28 cellular contexts compared by ENCODE assay signal in genomic region chr4:75696551-75696950, GRCh38. TPM values are rescaled to one million over a fixed set of nuclear protein-coding genes. Genes with fewer than 3 reads are reported as not detected.
DNase-seq lines count a peak whose midpoint lies in the region; ATAC-seq and TF ChIP-seq lines count a peak whose summit lies in the region.
"Had no signal": no experiment of that assay in that cellular context is flagged by ENCODE, and none has a peak within 500 bp of the region (broad histone marks: within the 10 kb centered on the region; RNA-seq: fewer than 3 reads in every experiment).

No MANE protein-coding gene starts in this region.

- H3K27ac Mint-ChIP-seq in activated CD8-positive, alpha-beta T cell treated with anti-CD3 and anti-CD28 coated beads for 36 hours: peak overlapping the region; percentile 50
- H3K27ac Mint-ChIP-seq: activated naive CD4-positive, alpha-beta T cell treated with anti-CD3 and anti-CD28 coated beads for 36 hours; T-helper 1 cell treated with Interleukin-12 subunit alpha and Interleukin-12 subunit beta and Interleukin-4 antibody, amounts not matched to agents 30 μg/mL and 1 μg/mL, for 36 hours had no signal

- no peaks in the 10 kb centered on the region for H3K36me3 ChIP-seq in stomach smooth muscle (ENCODE audit: control insufficient read depth in 2 of 2, insufficient read depth in 2 of 2, low read length in 2 of 2)
- H3K36me3 ChIP-seq: breast epithelium, colonic mucosa, lower lobe of right lung had no signal

- CTCF ChIA-PET in activated CD8-positive, alpha-beta T cell treated with anti-CD3 and anti-CD28 coated beads for 36 hours (lab: Charles Lee): interaction anchor here (1.2 to 1.6 kb wide), 2 partner anchors 11 to 40 kb away, joined by 3 read pairs; no protein-coding TSS in a partner anchor

- H3K27me3 ChIP-seq in stomach smooth muscle (ENCODE audit: control insufficient read depth in 1 of 2, insufficient read depth in 2 of 2, low read length in 2 of 2): no peaks in the 10 kb centered on the region
- H3K27me3 ChIP-seq: breast epithelium, colonic mucosa, foreskin keratinocyte, stomach had no signal

- H3K9me3 ChIP-seq in stomach smooth muscle (ENCODE audit: control insufficient read depth in 2 of 2, low read length in 2 of 2): no peaks in the 10 kb centered on the region
- H3K9me3 ChIP-seq: breast epithelium, colonic mucosa, lower lobe of right lung, stomach had no signal

- intact Hi-C loops in Right ventricle myocardium superior (cut with DNase I) (no loop called here), cardiac septum (cut with DNase I) (no loop called here)
- intact Hi-C loops in activated CD8-positive, alpha-beta T cell treated with anti-CD3 and anti-CD28 coated beads for 36 hours (cut with micrococcal nuclease): loop anchor here (5.0 kb wide), 1 partner anchor 39 kb away; no protein-coding TSS in a partner anchor

- H3K4me3 Mint-ChIP-seq in activated CD8-positive, alpha-beta T cell treated with anti-CD3 and anti-CD28 coated beads for 36 hours: no peak overlapping the region
- H3K4me3 Mint-ChIP-seq: activated naive CD4-positive, alpha-beta T cell treated with anti-CD3 and anti-CD28 coated beads for 36 hours; activated T-cell treated with anti-CD3 and anti-CD28 coated beads, Interleukin-2, amount 50 U/mL, for 72 hours; T-helper 1 cell treated with Interleukin-12 subunit alpha and Interleukin-12 subunit beta and Interleukin-4 antibody, amounts not matched to agents 30 μg/mL and 1 μg/mL, for 36 hours had no signal

- DNase-seq in Right ventricle myocardium superior: no peak
- DNase-seq in cardiac septum (ENCODE audit: low spot score): no peak
- DNase-seq in activated CD8-positive, alpha-beta T cell treated with anti-CD3 and anti-CD28 coated beads for 36 hours: no peak
- peak; percentile 83 for DNase-seq in myocyte (ENCODE audit: low read depth)
- DNase-seq in cerebellum (ENCODE audit: low spot score): no peak
- DNase-seq: 8988T; activated CD4-positive, alpha-beta T cell treated with anti-CD3 and anti-CD28 coated beads for 4 hours; amygdala; DND-41; foreskin keratinocyte; islet precursor cell; lower lobe of right lung; NCI-H1436 treated with DMSO at 0.1 percent for 48 hours; NCI-H524 treated with DMSO at 0.1 percent for 48 hours; occipital lobe; stimulated activated CD4-positive, alpha-beta T cell treated with anti-CD3 and anti-CD28 coated beads, Interleukin-12 subunit alpha, Interleukin-12 subunit beta, amount 100 ng/mL, for 4 hours; stimulated activated CD4-positive, alpha-beta T cell treated with anti-CD3 and anti-CD28 coated beads, Interleukin-4, amount 100 ng/mL, for 24 hours; stomach; trophoblast cell had no signal

- POLR2A ChIA-PET in activated CD8-positive, alpha-beta T cell treated with anti-CD3 and anti-CD28 coated beads for 36 hours (lab: Charles Lee): interaction anchor here (1.2 kb wide), 1 partner anchor 24 kb away, joined by 4 read pairs; no protein-coding TSS in a partner anchor

- no peaks in the 10 kb centered on the region for H3K27me3 Mint-ChIP-seq in activated CD8-positive, alpha-beta T cell treated with anti-CD3 and anti-CD28 coated beads for 36 hours

- ATAC-seq in Right ventricle myocardium superior (ENCODE audit: poor library complexity): peak; percentile 17
- no peak for ATAC-seq in activated CD8-positive, alpha-beta T cell treated with anti-CD3 and anti-CD28 coated beads for 36 hours
- no peak for ATAC-seq in GM21529 (IDR thresholded peaks at IDR 0.05; ENCODE audit: unreplicated experiment)
- no peak for ATAC-seq in GM21390 (IDR thresholded peaks at IDR 0.05; ENCODE audit: unreplicated experiment)

- H3K27ac ChIP-seq in stomach smooth muscle (ENCODE audit: low read length): peak overlapping the region; percentile 49
- H3K27ac ChIP-seq: colonic mucosa, foreskin keratinocyte, KMS-11, lower lobe of right lung, stomach had no signal

- H3K9me3 Mint-ChIP-seq in activated CD8-positive, alpha-beta T cell treated with anti-CD3 and anti-CD28 coated beads for 36 hours: no peaks in the 10 kb centered on the region
- H3K9me3 Mint-ChIP-seq: activated naive CD4-positive, alpha-beta T cell treated with anti-CD3 and anti-CD28 coated beads for 36 hours; T-helper 1 cell treated with Interleukin-12 subunit alpha and Interleukin-12 subunit beta and Interleukin-4 antibody, amounts not matched to agents 30 μg/mL and 1 μg/mL, for 36 hours had no signal

- peaks cover 9% of the 10 kb centered on the region for H3K4me1 ChIP-seq in stomach smooth muscle (ENCODE audit: control insufficient read depth, insufficient read depth, low read length)
- H3K4me1 ChIP-seq: breast epithelium, colonic mucosa, foreskin keratinocyte, lower lobe of right lung had no signal

- H3K4me3 ChIP-seq in stomach smooth muscle (ENCODE audit: low read length in 2 of 2): peak overlapping the region in 1 of 2 donors; percentile 29
- H3K4me3 ChIP-seq: breast epithelium, colonic mucosa, lower lobe of right lung, stomach had no signal

- no peak for TF ChIP-seq CTCF in activated CD8-positive, alpha-beta T cell treated with anti-CD3 and anti-CD28 coated beads for 36 hours (IDR thresholded peaks at IDR 0.05)

- H3K36me3 Mint-ChIP-seq in activated CD8-positive, alpha-beta T cell treated with anti-CD3 and anti-CD28 coated beads for 36 hours (ENCODE audit: low read depth): peaks cover 4% of the 10 kb centered on the region

- H3K4me1 Mint-ChIP-seq in activated CD8-positive, alpha-beta T cell treated with anti-CD3 and anti-CD28 coated beads for 36 hours (ENCODE audit: low read depth): peaks cover 41% of the 10 kb centered on the region

- H3K9ac ChIP-seq in stomach smooth muscle (ENCODE audit: low read length in 2 of 2): no peak overlapping the region
- H3K9ac ChIP-seq: KMS-11 had no signal

RNA-seq across cellular contexts. Expression of gene G3BP2, which starts 23.3 kb away (rescaled TPM):
- total RNA-seq in Right ventricle myocardium superior: 69.2 TPM
- 78.3 TPM for total RNA-seq in cardiac septum
- 100 to 1,000 TPM; 185 to 197 TPM for total RNA-seq in activated CD8-positive, alpha-beta T cell treated with anti-CD3 and anti-CD28 coated beads for 36 hours
- total RNA-seq in myocyte: 193 and 231 TPM in 2 replicates
- 95.1 TPM for polyA plus RNA-seq in myocyte (2012)
- 186 TPM for total RNA-seq in cerebellum

RNA-seq across cellular contexts. Expression of gene USO1, which starts 27.8 kb away (rescaled TPM):
- total RNA-seq in Right ventricle myocardium superior (87.7 TPM), cardiac septum (70.5 TPM), myocyte (170 and 199 TPM in 2 replicates), cerebellum (47.7 TPM)
- total RNA-seq in activated CD8-positive, alpha-beta T cell treated with anti-CD3 and anti-CD28 coated beads for 36 hours: 10 to 100 TPM; 50.5 to 52.0 TPM
- 39.2 TPM for polyA plus RNA-seq in myocyte (2012)
